ENCODE assay signal across 8 cellular contexts in the genomic region with DNA sequence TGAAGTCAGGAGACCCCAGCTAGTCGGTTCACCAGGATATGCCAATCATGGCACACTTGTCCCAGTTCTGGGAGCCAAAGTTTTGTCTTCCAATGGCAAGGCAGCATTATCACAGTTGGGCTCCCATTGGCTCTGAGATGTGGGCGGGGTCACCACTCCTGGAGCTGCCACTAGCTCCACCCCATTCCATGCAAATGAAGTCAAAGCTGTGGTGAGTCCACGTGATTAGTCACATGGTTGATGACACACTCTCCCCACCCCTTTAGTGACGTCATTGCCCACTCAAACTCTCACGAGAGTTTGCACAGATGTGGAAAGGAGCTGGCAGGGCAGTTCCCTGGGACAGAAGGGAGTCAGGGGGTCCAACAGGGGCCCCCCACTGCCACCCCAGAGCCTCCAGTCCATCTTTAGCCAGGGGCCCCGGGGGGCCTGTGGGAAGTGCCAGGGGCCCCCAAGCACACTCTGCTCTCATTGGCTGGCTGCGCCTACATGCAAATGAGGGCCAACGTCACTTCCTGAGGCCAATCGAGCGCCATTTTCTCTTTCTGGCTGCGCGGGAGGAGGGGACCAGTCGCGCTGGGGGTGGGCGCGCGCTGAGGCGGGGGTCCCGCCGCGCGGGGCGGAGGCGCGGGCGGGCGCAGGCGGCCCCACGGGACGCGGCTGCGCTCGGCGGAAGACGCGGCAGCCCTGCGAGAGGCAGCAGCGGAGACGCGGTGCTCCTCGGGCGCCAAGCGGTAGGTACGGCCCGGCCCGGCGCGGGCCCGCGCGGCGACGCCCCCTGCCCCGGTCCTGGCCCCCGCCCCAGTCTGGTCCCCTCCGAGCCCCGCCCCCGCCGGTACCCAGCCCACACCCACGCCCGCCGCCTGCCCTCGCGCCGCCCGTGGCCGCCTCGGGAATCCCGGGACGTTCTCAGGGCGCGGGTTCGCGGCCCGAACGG. TPM values are rescaled to one million over a fixed set of nuclear protein-coding genes. Genes with fewer than 3 reads are reported as not detected.
DNase-seq lines count a peak whose midpoint lies in the region; FAIRE-seq and TF ChIP-seq lines count a peak whose summit lies in the region.

A gene with protein sequence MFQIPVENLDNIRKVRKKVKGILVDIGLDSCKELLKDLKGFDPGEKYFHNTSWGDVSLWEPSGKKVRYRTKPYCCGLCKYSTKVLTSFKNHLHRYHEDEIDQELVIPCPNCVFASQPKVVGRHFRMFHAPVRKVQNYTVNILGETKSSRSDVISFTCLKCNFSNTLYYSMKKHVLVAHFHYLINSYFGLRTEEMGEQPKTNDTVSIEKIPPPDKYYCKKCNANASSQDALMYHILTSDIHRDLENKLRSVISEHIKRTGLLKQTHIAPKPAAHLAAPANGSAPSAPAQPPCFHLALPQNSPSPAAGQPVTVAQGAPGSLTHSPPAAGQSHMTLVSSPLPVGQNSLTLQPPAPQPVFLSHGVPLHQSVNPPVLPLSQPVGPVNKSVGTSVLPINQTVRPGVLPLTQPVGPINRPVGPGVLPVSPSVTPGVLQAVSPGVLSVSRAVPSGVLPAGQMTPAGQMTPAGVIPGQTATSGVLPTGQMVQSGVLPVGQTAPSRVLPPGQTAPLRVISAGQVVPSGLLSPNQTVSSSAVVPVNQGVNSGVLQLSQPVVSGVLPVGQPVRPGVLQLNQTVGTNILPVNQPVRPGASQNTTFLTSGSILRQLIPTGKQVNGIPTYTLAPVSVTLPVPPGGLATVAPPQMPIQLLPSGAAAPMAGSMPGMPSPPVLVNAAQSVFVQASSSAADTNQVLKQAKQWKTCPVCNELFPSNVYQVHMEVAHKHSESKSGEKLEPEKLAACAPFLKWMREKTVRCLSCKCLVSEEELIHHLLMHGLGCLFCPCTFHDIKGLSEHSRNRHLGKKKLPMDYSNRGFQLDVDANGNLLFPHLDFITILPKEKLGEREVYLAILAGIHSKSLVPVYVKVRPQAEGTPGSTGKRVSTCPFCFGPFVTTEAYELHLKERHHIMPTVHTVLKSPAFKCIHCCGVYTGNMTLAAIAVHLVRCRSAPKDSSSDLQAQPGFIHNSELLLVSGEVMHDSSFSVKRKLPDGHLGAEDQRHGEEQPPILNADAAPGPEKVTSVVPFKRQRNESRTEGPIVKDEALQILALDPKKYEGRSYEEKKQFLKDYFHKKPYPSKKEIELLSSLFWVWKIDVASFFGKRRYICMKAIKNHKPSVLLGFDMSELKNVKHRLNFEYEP (plus strand): TSS at position 524 of the 937 bp plus-strand sequence. CDS start 8,281 bp downstream, outside the sequence.

- H3K9me3 ChIP-seq in HAP-1 (no peaks in the 10 kb centered on the region), MM.1S (replicated peaks; ENCODE audit: insufficient read depth, low read length) (no peaks in the 10 kb centered on the region), suprapubic skin (no peaks in the 10 kb centered on the region)

- FAIRE-seq in G401.6 (lab: Jason Lieb, UNC) = peak; percentile 97

- TF ChIP-seq CTCF in MM.1S (IDR thresholded peaks at IDR 0.05; ENCODE audit: low read length) (no peak), suprapubic skin (IDR thresholded peaks at IDR 0.05) (no peak)

- peak within 1 kb of the TSS; percentile 53; the same call in 1 of the 2 replicates for H3K27ac ChIP-seq in MM.1S (ENCODE audit: low read length)
- peak within 1 kb of the TSS; percentile 97 for H3K27ac ChIP-seq in suprapubic skin

- H3K9ac ChIP-seq in MM.1S (ENCODE audit: low read length) = peak within 1 kb of the TSS; percentile 45; the same call in 1 of the 2 replicates

- no peaks in the 10 kb centered on the region for H3K9me2 ChIP-seq in MM.1S (replicated peaks; ENCODE audit: insufficient read depth, low read length)

- peaks cover 36% of the 10 kb centered on the region for H3K79me2 ChIP-seq in MM.1S (ENCODE audit: low read length)

- H4K20me1 ChIP-seq in MM.1S (ENCODE audit: insufficient read depth, low read length) = no peaks in the 10 kb centered on the region

- peaks cover 3% of the 10 kb centered on the region; the same call in 1 of the 2 replicates for H3F3A ChIP-seq in MM.1S (ENCODE audit: insufficient read depth, low read length)

- H3K36me3 ChIP-seq in HAP-1 (replicated peaks) = peaks cover 7% of the 10 kb centered on the region; the same call in 1 of the 2 replicates
- no peaks in the 10 kb centered on the region for H3K36me3 ChIP-seq in MM.1S (replicated peaks; ENCODE audit: insufficient read depth, low read length)
- H3K36me3 ChIP-seq in suprapubic skin = no peaks in the 10 kb centered on the region

- in situ Hi-C loops in HAP-1 (cut with MboI; ENCODE audit: low sequenced_read_pairs) (no loop called here), SK-MEL-5 (cut with HindIII; ENCODE audit: low pct_unique_long_range_greater_than_20kb, low sequenced_read_pairs) (no loop called here)

- H2AFZ ChIP-seq in MM.1S (ENCODE audit: low read length) = peak within 1 kb of the TSS; percentile 54; the same call in 1 of the 2 replicates

- peaks cover 24% of the 10 kb centered on the region for H3K4me1 ChIP-seq in HAP-1
- no peaks in the 10 kb centered on the region for H3K4me1 ChIP-seq in MM.1S (ENCODE audit: low read length)
- peaks cover 19% of the 10 kb centered on the region for H3K4me1 ChIP-seq in suprapubic skin

- H3K27me3 ChIP-seq in HAP-1 (ENCODE audit: low read depth) = no peaks in the 10 kb centered on the region
- H3K27me3 ChIP-seq in MM.1S (replicated peaks; ENCODE audit: insufficient read depth, low read length) = no peaks in the 10 kb centered on the region
- H3K27me3 ChIP-seq in suprapubic skin = no peaks in the 10 kb centered on the region

- DNase-seq in HAP-1 (ENCODE audit: low spot score in 2 of 2) (peak; percentile 95 to 98), MM.1S (peak; percentile 83), SK-MEL-5 (ENCODE audit: low read depth, low spot score) (peak; percentile 97), globus pallidus (ENCODE audit: low spot score) (peak; percentile 80), nucleus accumbens (lab: John Stamatoyannopoulos, UW) (peak; percentile 16 to 99 (median 84)), suprapubic skin (ENCODE audit: low spot score in 2 of 2) (peak; percentile 93 to 95)
- peak; percentile 83 for DNase-seq in activated naive CD4-positive, alpha-beta T cell treated with Interleukin-2 at 50 U/mL for 16 hours

- 0% methylated on average over 1 of the region's 76 CpGs for WGBS in suprapubic skin

- peak within 1 kb of the TSS; percentile 34 for H3K4me2 ChIP-seq in MM.1S (ENCODE audit: low read depth, low read length)

- no peak for TF ChIP-seq EP300 in suprapubic skin (IDR thresholded peaks at IDR 0.05)

- H3K4me3 ChIP-seq in HAP-1 = peak within 1 kb of the TSS; percentile 67
- H3K4me3 ChIP-seq in MM.1S (ENCODE audit: low read length) = peak within 1 kb of the TSS; percentile 51
- peak within 1 kb of the TSS; percentile 87 for H3K4me3 ChIP-seq in suprapubic skin

- TF ChIP-seq POLR2A in suprapubic skin (IDR thresholded peaks at IDR 0.05) = peak in 1 of 2 donors; percentile 50

RNA-seq across cellular contexts. Expression of the gene that starts here (rescaled TPM):
- total RNA-seq in SK-MEL-5 (2014; rRNA removed; shearing (Covaris generic)) = 13.3 and 14.3 TPM in 2 replicates
- polyA plus RNA-seq in SK-MEL-5 (2015; cell fraction: cytosol; rRNA removed) = 14.0 and 21.1 TPM in 2 replicates
- 13.0 and 15.2 TPM in 2 replicates for polyA plus RNA-seq in SK-MEL-5 (2015; cell fraction: nucleus; rRNA removed)
- 10 to 100 TPM; 24.7 to 39.3 (median 32.7) TPM for total RNA-seq in suprapubic skin

Comparison
In these comparisons a context has a peak if more than half of its experiments do, and no peak if none do; other contexts are left out.
1. Peak in every context shown above with its lines: DNase-seq, H3K4me3 ChIP-seq and H3K27ac ChIP-seq.